Comparison of ENCODE assay signal across 8 cellular contexts in genomic region chr21:34029724-34030528, GRCh38. TPM values are rescaled to one million over a fixed set of nuclear protein-coding genes. Genes with fewer than 3 reads are reported as not detected.
DNase-seq lines count a peak whose midpoint lies in the region; ATAC-seq, FAIRE-seq and TF ChIP-seq lines count a peak whose summit lies in the region.

No MANE protein-coding gene starts in this region.

- FAIRE-seq in urothelium cell line (lab: Jason Lieb, UNC): no peak

- ATAC-seq in natural killer cell treated with Interleukin-12 subunit alpha and Interleukin-12 subunit beta and Interleukin-15 and Interleukin-18, amount 100 ng/mL, for 72 hours: peak; percentile 96

- no peaks in the 10 kb centered on the region for H3K27me3 ChIP-seq in HAP-1 (ENCODE audit: low read depth)

- H3K27me3 Mint-ChIP-seq in natural killer cell treated with Interleukin-12 subunit alpha and Interleukin-12 subunit beta and Interleukin-15 and Interleukin-18, amount 100 ng/mL, for 72 hours: no peaks in the 10 kb centered on the region

- no peaks in the 10 kb centered on the region for H3K36me3 ChIP-seq in HAP-1 (replicated peaks)

- H3K4me1 ChIP-seq in HAP-1: no peaks in the 10 kb centered on the region

- in situ Hi-C loops in HAP-1 (cut with MboI; ENCODE audit: low sequenced_read_pairs): no loop called here

- no peaks in the 10 kb centered on the region for H3K36me3 Mint-ChIP-seq in natural killer cell treated with Interleukin-12 subunit alpha and Interleukin-12 subunit beta and Interleukin-15 and Interleukin-18, amount 100 ng/mL, for 72 hours

- H3K4me3 ChIP-seq in HAP-1: no peak overlapping the region

- H3K4me1 Mint-ChIP-seq in natural killer cell treated with Interleukin-12 subunit alpha and Interleukin-12 subunit beta and Interleukin-15 and Interleukin-18, amount 100 ng/mL, for 72 hours (ENCODE audit: low read depth in 2 of 2): peaks cover 32 to 39% of the 10 kb centered on the region in 2 donors

- peak overlapping the region; percentile 49 for H3K4me3 Mint-ChIP-seq in natural killer cell treated with Interleukin-12 subunit alpha and Interleukin-12 subunit beta and Interleukin-15 and Interleukin-18, amount 100 ng/mL, for 72 hours

- DNase-seq in GM10266 (ENCODE audit: extremely low spot score): peak; percentile 72
- DNase-seq in HAP-1 (ENCODE audit: low spot score in 2 of 2): peak; percentile 46 to 57
- DNase-seq in NCI-H2171 treated with DMSO at 0.1 percent for 48 hours (lab: John Stamatoyannopoulos, UW): peak; percentile 84
- peak; percentile 27 for DNase-seq in activated CD8-positive, alpha-beta memory T cell treated with anti-CD3 and anti-CD28 coated beads, Interleukin-2, amount 50 U/mL, for 4 hours
- DNase-seq in fibroblast of gingiva (ENCODE audit: low read depth): peak; percentile 64
- peak; percentile 71 for DNase-seq in natural killer cell treated with Interleukin-12 subunit alpha and Interleukin-12 subunit beta and Interleukin-15 and Interleukin-18, amount 100 ng/mL, for 72 hours (ENCODE audit: low spot score)
- DNase-seq in urothelium cell line (ENCODE audit: low spot score): peak; percentile 62
- DNase-seq in KG1 (lab: John Stamatoyannopoulos, UW): no peak

- no peak for TF ChIP-seq CTCF in GM10266 (IDR thresholded peaks at IDR 0.05; ENCODE audit: control insufficient read depth, insufficient read depth, low read depth, missing control alignments)

- H3K9me3 Mint-ChIP-seq in natural killer cell treated with Interleukin-12 subunit alpha and Interleukin-12 subunit beta and Interleukin-15 and Interleukin-18, amount 100 ng/mL, for 72 hours: peaks cover 6% of the 10 kb centered on the region

- H3K27ac Mint-ChIP-seq in natural killer cell treated with Interleukin-12 subunit alpha and Interleukin-12 subunit beta and Interleukin-15 and Interleukin-18, amount 100 ng/mL, for 72 hours: peak overlapping the region; percentile 75 to 96

- no peaks in the 10 kb centered on the region for H3K9me3 ChIP-seq in HAP-1

RNA-seq across cellular contexts. Expression of gene MRPS6, which starts 43.5 kb away (rescaled TPM):
- total RNA-seq in natural killer cell treated with Interleukin-12 subunit alpha and Interleukin-12 subunit beta and Interleukin-15 and Interleukin-18, amount 100 ng/mL, for 72 hours: 100 to 1,000 TPM; 122 to 188 TPM

RNA-seq across cellular contexts. Expression of gene SLC5A3, which starts 43.5 kb away (rescaled TPM):
- total RNA-seq in natural killer cell treated with Interleukin-12 subunit alpha and Interleukin-12 subunit beta and Interleukin-15 and Interleukin-18, amount 100 ng/mL, for 72 hours: 10 to 100 TPM; 36.1 to 59.1 TPM
